Comparison of ENCODE assay signal across 18 cellular contexts in the genomic region with DNA sequence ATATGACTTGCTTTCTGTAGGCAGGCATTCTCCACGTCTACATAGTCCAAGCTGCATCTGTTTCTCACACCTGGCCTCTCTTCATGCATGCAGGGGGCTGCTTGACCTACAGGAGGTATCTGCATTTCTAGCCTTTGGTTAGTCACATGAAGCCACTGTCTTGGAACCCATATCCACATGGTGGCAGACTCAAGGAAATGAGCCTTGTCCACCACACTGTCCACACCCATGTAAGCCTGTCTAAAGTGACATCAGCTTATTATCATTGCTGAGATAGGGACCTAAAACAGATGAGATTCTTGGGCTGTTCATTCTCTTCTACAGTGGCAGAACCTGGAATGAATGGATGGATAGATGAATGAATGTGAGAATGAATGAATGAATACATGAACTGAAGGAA.
A peak's percentile ranks its signal among the peaks of the same experiment; 100 is the strongest.
DNase-seq lines count a peak whose midpoint lies in the region; ATAC-seq and TF ChIP-seq lines count a peak whose summit lies in the region.
"Had no signal": no experiment of that assay in that cellular context is flagged by ENCODE, and none has a peak within 500 bp of the region (broad histone marks: within the 10 kb centered on the region; RNA-seq: fewer than 3 reads in every experiment).

No MANE protein-coding gene starts in this region.

- H3K36me3 ChIP-seq in OCI-LY3 (replicated peaks; ENCODE audit: low read depth, low read length) = peaks cover 39% of the 10 kb centered on the region
- H3K36me3 ChIP-seq: right lobe of liver, suprapubic skin had no signal

- no peak overlapping the region for H2AFZ ChIP-seq in OCI-LY3 (ENCODE audit: low read depth, low read length)

- no peak for TF ChIP-seq CTCF in OCI-LY3 (IDR thresholded peaks at IDR 0.05; ENCODE audit: low read depth, low read length)
- no peak for TF ChIP-seq CTCF in astrocyte of the spinal cord (IDR thresholded peaks at IDR 0.05; ENCODE audit: low read depth, low read length)

- H3K79me2 ChIP-seq in OCI-LY3 (ENCODE audit: low read length) = no peaks in the 10 kb centered on the region

- peaks cover 42 to 60% of the 10 kb centered on the region in 2 donors for H3K4me1 Mint-ChIP-seq in natural killer cell treated with Interleukin-12 subunit alpha and Interleukin-12 subunit beta and Interleukin-15 and Interleukin-18, amount 100 ng/mL, for 72 hours (ENCODE audit: low read depth in 2 of 2)
- H3K4me1 Mint-ChIP-seq: WTC11 had no signal

- H3K27ac ChIP-seq in OCI-LY3 (ENCODE audit: low read length) (peak overlapping the region; percentile 40; the same call in 1 of the 2 replicates), right cardiac atrium (ENCODE audit: low read length) (no peak overlapping the region)
- H3K27ac ChIP-seq: right lobe of liver, suprapubic skin had no signal

- H4K20me1 ChIP-seq in OCI-LY3 (ENCODE audit: insufficient read depth, low read length) = peaks cover 3% of the 10 kb centered on the region; the same call in 1 of the 2 replicates

- H3K4me1 ChIP-seq in OCI-LY3 (ENCODE audit: low read length) (peaks cover 52% of the 10 kb centered on the region), right cardiac atrium (ENCODE audit: control insufficient read depth, insufficient read depth, low read length) (no peaks in the 10 kb centered on the region)

- peak overlapping the region; percentile 60 for H3K4me2 ChIP-seq in OCI-LY3 (ENCODE audit: low read length)

- no peaks in the 10 kb centered on the region for H3K27me3 ChIP-seq in OCI-LY3 (ENCODE audit: low read depth, low read length)
- H3K27me3 ChIP-seq in right cardiac atrium (ENCODE audit: control insufficient read depth, insufficient read depth) = no peaks in the 10 kb centered on the region
- H3K27me3 ChIP-seq: right lobe of liver, suprapubic skin had no signal

- in situ Hi-C loops in Caki2 (cut with HindIII; ENCODE audit: low pct_unique_long_range_greater_than_20kb, low sequenced_read_pairs) (no loop called here), astrocyte of the spinal cord (cut with HindIII; ENCODE audit: low sequenced_read_pairs) (no loop called here)

- peaks cover 81% of the 10 kb centered on the region for H3K36me3 Mint-ChIP-seq in natural killer cell treated with Interleukin-12 subunit alpha and Interleukin-12 subunit beta and Interleukin-15 and Interleukin-18, amount 100 ng/mL, for 72 hours
- H3K36me3 Mint-ChIP-seq: WTC11 had no signal

- WGBS in right cardiac atrium = 74% methylated on average over 1 of the region's 1 CpG

- H3K9me3 Mint-ChIP-seq in natural killer cell treated with Interleukin-12 subunit alpha and Interleukin-12 subunit beta and Interleukin-15 and Interleukin-18, amount 100 ng/mL, for 72 hours = no peaks in the 10 kb centered on the region
- H3K9me3 Mint-ChIP-seq: naive B cell, WTC11 had no signal

- no peak overlapping the region for H3K4me3 ChIP-seq in OCI-LY3 (ENCODE audit: low read length)
- no peak overlapping the region for H3K4me3 ChIP-seq in astrocyte of the spinal cord (ENCODE audit: low read depth, low read length)
- H3K4me3 ChIP-seq in right cardiac atrium (ENCODE audit: low read length) = no peak overlapping the region
- H3K4me3 ChIP-seq: right lobe of liver, suprapubic skin had no signal

- no peaks in the 10 kb centered on the region for H3K27me3 Mint-ChIP-seq in natural killer cell treated with Interleukin-12 subunit alpha and Interleukin-12 subunit beta and Interleukin-15 and Interleukin-18, amount 100 ng/mL, for 72 hours
- H3K27me3 Mint-ChIP-seq: IgD-negative memory B cell, naive B cell had no signal

- H3K9me3 ChIP-seq in OCI-LY3 (ENCODE audit: insufficient read depth, low read length) (no peaks in the 10 kb centered on the region), right cardiac atrium (ENCODE audit: control insufficient read depth, low read length) (no peaks in the 10 kb centered on the region)
- H3K9me3 ChIP-seq: right lobe of liver, suprapubic skin had no signal

- ATAC-seq in natural killer cell treated with Interleukin-12 subunit alpha and Interleukin-12 subunit beta and Interleukin-15 and Interleukin-18, amount 100 ng/mL, for 72 hours = no peak
- ATAC-seq in right cardiac atrium (no peak), GM21360 (IDR thresholded peaks at IDR 0.05; ENCODE audit: unreplicated experiment) (no peak), GM19351 (IDR thresholded peaks at IDR 0.05; ENCODE audit: unreplicated experiment) (no peak)
- ATAC-seq: Right ventricle myocardium inferior, WTC11 had no signal

- DNase-seq in Caki2 (ENCODE audit: low read depth) (peak; percentile 76), astrocyte of the spinal cord (ENCODE audit: low read depth, low spot score) (peak; percentile 23), right cardiac atrium (no peak)
- DNase-seq in natural killer cell treated with Interleukin-12 subunit alpha and Interleukin-12 subunit beta and Interleukin-15 and Interleukin-18, amount 100 ng/mL, for 72 hours (ENCODE audit: low spot score) = no peak
- DNase-seq: activated gamma-delta T cell treated with Interleukin-2 at 50 U/mL for 16 hours, DMS 273 treated with DMSO at 0.1 percent for 48 hours, islet precursor cell, naive B cell, NCI-H1436, NCI-H526, right lobe of liver had no signal

- peak overlapping the region; percentile 54 to 77 for H3K27ac Mint-ChIP-seq in natural killer cell treated with Interleukin-12 subunit alpha and Interleukin-12 subunit beta and Interleukin-15 and Interleukin-18, amount 100 ng/mL, for 72 hours
- H3K27ac Mint-ChIP-seq: WTC11 had no signal

- H3K4me3 Mint-ChIP-seq in natural killer cell treated with Interleukin-12 subunit alpha and Interleukin-12 subunit beta and Interleukin-15 and Interleukin-18, amount 100 ng/mL, for 72 hours = no peak overlapping the region
- H3K4me3 Mint-ChIP-seq: naive B cell, WTC11 had no signal

- H3K9ac ChIP-seq in OCI-LY3 (ENCODE audit: low read length) = peak overlapping the region; percentile 0; the same call in 1 of the 2 replicates

- intact Hi-C loops in right cardiac atrium (cut with DNase I) = no loop called here

Comparison
In these comparisons a context has a peak if more than half of its experiments do, and no peak if none do; other contexts are left out.
1. DNase-seq: peak in Caki2 (single experiment) and astrocyte of the spinal cord (single experiment); none in natural killer cell treated with Interleukin-12 subunit alpha and Interleukin-12 subunit beta and Interleukin-15 and Interleukin-18, amount 100 ng/mL, for 72 hours (single experiment) and right cardiac atrium (0 of 3).